In the genomic region with DNA sequence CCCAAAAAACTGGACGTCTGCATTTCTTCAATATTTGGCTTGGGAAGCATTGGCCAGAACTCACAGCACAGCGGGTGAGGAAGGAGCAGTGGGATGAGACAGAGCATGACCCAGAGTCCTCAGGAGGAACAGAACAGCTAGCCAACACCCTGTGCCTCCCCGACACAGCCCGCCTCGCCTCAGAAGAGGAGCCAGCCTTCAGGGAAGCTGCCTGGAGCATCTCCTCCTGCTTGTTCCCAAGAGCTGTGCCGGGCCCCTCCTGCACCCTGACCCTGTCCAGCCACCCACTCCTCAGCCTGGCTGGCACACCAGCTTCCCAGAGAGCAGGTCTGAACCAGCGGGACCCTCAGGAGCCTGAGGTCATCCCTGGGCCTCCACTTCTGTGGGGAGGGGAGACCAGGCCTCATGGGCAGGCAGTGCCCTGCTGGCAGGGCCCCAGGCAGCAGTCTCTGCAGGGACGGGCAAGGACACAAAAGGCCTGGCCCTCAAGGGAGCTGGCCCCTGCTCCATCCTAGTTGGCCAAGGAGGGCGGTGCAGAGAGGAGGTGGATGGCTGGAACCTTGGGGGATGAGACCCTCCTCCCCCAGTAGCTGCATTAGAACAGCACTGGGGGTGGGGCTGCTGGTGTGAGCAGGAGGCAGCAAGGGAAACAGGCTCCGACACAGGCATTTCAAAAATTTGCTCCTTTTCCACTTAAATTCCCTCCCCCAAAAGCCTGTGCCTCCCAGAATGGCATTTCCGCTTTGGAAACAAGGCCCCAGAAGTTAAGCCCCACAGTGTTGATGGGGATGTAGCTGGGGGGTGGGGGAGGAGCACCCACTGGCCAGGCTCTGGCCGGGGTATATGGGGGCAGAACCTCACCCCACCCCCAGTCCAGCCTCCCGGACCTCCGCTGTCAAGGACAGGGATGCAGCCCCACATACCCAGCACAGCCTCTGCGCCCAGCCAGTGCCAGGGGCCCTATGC, we compare ENCODE assay signal across 10 cellular contexts. TPM values are rescaled to one million over a fixed set of nuclear protein-coding genes. Genes with fewer than 3 reads are reported as not detected.
A peak's percentile ranks its signal among the peaks of the same experiment; 100 is the strongest.
DNase-seq lines count a peak whose midpoint lies in the region; ATAC-seq, FAIRE-seq and TF ChIP-seq lines count a peak whose summit lies in the region.
"Had no signal": no experiment of that assay in that cellular context is flagged by ENCODE, and none has a peak within 500 bp of the region (broad histone marks: within the 10 kb centered on the region; RNA-seq: fewer than 3 reads in every experiment).

No MANE protein-coding gene starts in this region.

- H3K4me3 Mint-ChIP-seq in mesothelial cell of epicardium, result peak overlapping the region; percentile 46

- H3K36me3 Mint-ChIP-seq in mesothelial cell of epicardium, result no peaks in the 10 kb centered on the region

- no peak for FAIRE-seq in H54 (lab: Jason Lieb, UNC)
- FAIRE-seq: K562 had no signal

- no TSS peak for BruUV-seq in Panc1 (replicated peaks; lab: Mats Ljungman, UMichigan)

- H3K27me3 Mint-ChIP-seq in mesothelial cell of epicardium (ENCODE audit: low read depth), result no peaks in the 10 kb centered on the region

- H3K4me1 ChIP-seq in Panc1 (ENCODE audit: control insufficient read depth, insufficient read depth, low read length) (peaks cover 64% of the 10 kb centered on the region), esophagus squamous epithelium (peaks cover 62 to 95% (median 85%) of the 10 kb centered on the region in 3 donors)

- in situ Hi-C loops in Panc1 (cut with HindIII; ENCODE audit: low pct_unique_long_range_greater_than_20kb, low sequenced_read_pairs), result no loop called here

- 50 to 66% methylated on average over 4 to 8 of the region's 15 CpGs for WGBS in esophagus squamous epithelium, 2 donors

- no peak for TF ChIP-seq CTCF in 22Rv1 (IDR thresholded peaks at IDR 0.05)
- no peak for TF ChIP-seq CTCF in Panc1 (IDR thresholded peaks at IDR 0.05)
- no peak for TF ChIP-seq CTCF in esophagus squamous epithelium (IDR thresholded peaks at IDR 0.05)
- no peak for TF ChIP-seq CTCF in mesothelial cell of epicardium (IDR thresholded peaks at IDR 0.05; ENCODE audit: unreplicated experiment)

- H3K36me3 ChIP-seq in Panc1 (ENCODE audit: control insufficient read depth, insufficient read depth, low read length) (no peaks in the 10 kb centered on the region), esophagus squamous epithelium (no peaks in the 10 kb centered on the region)

- ATAC-seq in Panc1, result no peak
- ATAC-seq in GM21717 (IDR thresholded peaks at IDR 0.05; ENCODE audit: unreplicated experiment), result no peak
- ATAC-seq: K562 had no signal

- H3K4me3 ChIP-seq in Panc1 (ENCODE audit: low read depth in 2 of 2, low read length in 2 of 2) (no peak overlapping the region), esophagus squamous epithelium (no peak overlapping the region)
- H3K4me3 ChIP-seq: K562 had no signal

- DNase-seq in Panc1 (ENCODE audit: low read depth, low spot score) (no peak), esophagus squamous epithelium (lab: John Stamatoyannopoulos, UW) (no peak), mesothelial cell of epicardium (ENCODE audit: low spot score in 2 of 2, unreplicated experiment in 2 of 2) (peak in 1 of 2 experiments; percentile 16), occipital lobe (lab: John Stamatoyannopoulos, UW) (no peak), DMS 273 (lab: John Stamatoyannopoulos, UW; ENCODE audit: unreplicated experiment) (no peak), H54 (ENCODE audit: insufficient read length, low spot score) (no peak)
- DNase-seq: retina had no signal

- no peaks in the 10 kb centered on the region for H3K9me3 Mint-ChIP-seq in mesothelial cell of epicardium

- POLR2A ChIA-PET in Panc1 (lab: Charles Lee), result no interaction called here

- TF ChIP-seq POLR2A in esophagus squamous epithelium (IDR thresholded peaks at IDR 0.05) (no peak), H54 (IDR thresholded peaks at IDR 0.05; ENCODE audit: low read depth, low read length) (no peak)

- peak overlapping the region; percentile 91 for H3K27ac Mint-ChIP-seq in mesothelial cell of epicardium

- peak overlapping the region; percentile 90 for H3K27ac ChIP-seq in 22Rv1
- H3K27ac ChIP-seq in Panc1 (ENCODE audit: low read length), result peak overlapping the region; percentile 94
- H3K27ac ChIP-seq in esophagus squamous epithelium, result peak overlapping the region; percentile 90 to 96 (median 93)

- CTCF ChIA-PET in Panc1 (lab: Charles Lee), result no interaction called here

- no peaks in the 10 kb centered on the region for H3K27me3 ChIP-seq in Panc1 (ENCODE audit: control insufficient read depth, insufficient read depth, low read length)
- H3K27me3 ChIP-seq in esophagus squamous epithelium, result peaks cover 0 to 43% (median 0%) of the 10 kb centered on the region in 4 donors

- H3K9me3 ChIP-seq in Panc1 (ENCODE audit: control insufficient read depth, insufficient read depth, low read depth, low read length) (no peaks in the 10 kb centered on the region), esophagus squamous epithelium (no peaks in the 10 kb centered on the region)

- H3K4me1 Mint-ChIP-seq in mesothelial cell of epicardium, result peaks cover 77% of the 10 kb centered on the region

- intact Hi-C loops in Panc1 (cut with micrococcal nuclease; ENCODE audit: unreplicated experiment), result no loop called here
- intact Hi-C loops in esophagus squamous epithelium (cut with DNase I), result no loop called here

RNA-seq across cellular contexts. Expression of a gene that starts 1.8 kb away (rescaled TPM):
- total RNA-seq in Panc1 (2021; ENCODE audit: unreplicated experiment) (120 TPM), esophagus squamous epithelium (10 to 100 TPM; 26.8 to 51.9 (median 32.1) TPM), mesothelial cell of epicardium (87.3 to 95.9 TPM (median 95.1 TPM) in 3 replicates), occipital lobe (15.4 TPM)
- 112 TPM for polyA plus RNA-seq in Panc1 (2012; ENCODE audit: insufficient read length)

RNA-seq across cellular contexts. Expression of a gene that starts 34.4 kb away (rescaled TPM):
- 2.7 TPM for total RNA-seq in Panc1 (2021; ENCODE audit: unreplicated experiment)
- not detected for polyA plus RNA-seq in Panc1 (2012; ENCODE audit: insufficient read length)
- not detected for total RNA-seq in esophagus squamous epithelium
- not detected in 3 replicates for total RNA-seq in mesothelial cell of epicardium
- total RNA-seq in occipital lobe, result not detected
- polyA plus RNA-seq: K562 had no signal

RNA-seq across cellular contexts. Expression of a gene that starts 46.3 kb away (rescaled TPM):
- 5.0 TPM for total RNA-seq in Panc1 (2021; ENCODE audit: unreplicated experiment)
- polyA plus RNA-seq in Panc1 (2012; ENCODE audit: insufficient read length), result not detected
- not detected for total RNA-seq in esophagus squamous epithelium
- total RNA-seq in mesothelial cell of epicardium, result not detected in 3 replicates
- not detected for total RNA-seq in occipital lobe
- polyA plus RNA-seq: K562 had no signal
